In the genomic region with DNA sequence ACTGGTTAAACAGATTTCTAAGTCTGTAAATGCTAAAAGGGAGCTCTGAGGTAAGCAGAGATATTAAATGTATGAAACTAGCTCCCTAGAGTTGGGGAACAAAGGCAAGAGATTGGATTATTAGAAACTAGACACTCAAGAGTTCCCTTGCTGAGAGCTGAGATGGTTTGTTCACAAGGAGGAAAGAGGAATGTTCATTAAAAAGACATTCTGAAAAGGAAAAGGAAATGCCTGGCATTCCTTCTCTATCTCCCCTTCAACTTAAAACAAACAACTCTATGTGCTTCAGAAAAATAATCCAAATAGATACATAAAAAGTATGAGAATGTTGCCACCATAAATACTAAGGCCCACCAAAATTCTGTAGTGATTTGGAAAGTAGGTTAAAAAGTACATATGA, we compare ENCODE assay signal across 13 cellular contexts.
A peak's percentile ranks its signal among the peaks of the same experiment; 100 is the strongest.
DNase-seq lines count a peak whose midpoint lies in the region; ATAC-seq and TF ChIP-seq lines count a peak whose summit lies in the region.
"Had no signal": no experiment of that assay in that cellular context is flagged by ENCODE, and none has a peak within 500 bp of the region (broad histone marks: within the 10 kb centered on the region; RNA-seq: fewer than 3 reads in every experiment).

No MANE protein-coding gene starts in this region.

- no peak overlapping the region for H2AK5ac ChIP-seq in neuronal stem cell (ENCODE audit: low read depth, low read length)

- H2BK15ac ChIP-seq in neuronal stem cell (ENCODE audit: low read length), result no peak overlapping the region

- H3K4me3 ChIP-seq in PC-3 (ENCODE audit: low read length) (no peak overlapping the region), fibroblast of lung (replicated peaks in 1 of 4; ENCODE audit: control extremely low read depth in 1 of 4, insufficient read depth in 1 of 4, low read depth in 3 of 4, low read length in 4 of 4) (no peak overlapping the region), neuronal stem cell (ENCODE audit: low read length in 2 of 2) (no peak overlapping the region), body of pancreas (no peak overlapping the region)

- no peaks in the 10 kb centered on the region for H3K9me2 ChIP-seq in PC-3 (replicated peaks; ENCODE audit: low read length)

- H3K23ac ChIP-seq in neuronal stem cell (ENCODE audit: low read depth, low read length, poor library complexity), result no peak overlapping the region

- peak; percentile 53 for ATAC-seq in PC-3
- ATAC-seq in body of pancreas, result no peak
- ATAC-seq in GM21526 (IDR thresholded peaks at IDR 0.05; ENCODE audit: low FRiP score, unreplicated experiment), result no peak
- ATAC-seq in HG03280 (IDR thresholded peaks at IDR 0.05; ENCODE audit: unreplicated experiment), result no peak

- no peak overlapping the region for H3K18ac ChIP-seq in neuronal stem cell (ENCODE audit: low read length)

- H3K36me3 ChIP-seq in PC-3 (ENCODE audit: low read depth, low read length) (no peaks in the 10 kb centered on the region), fibroblast of lung (ENCODE audit: control insufficient read depth, insufficient read depth, low read length) (no peaks in the 10 kb centered on the region), neuronal stem cell (replicated peaks in 1 of 2; ENCODE audit: control insufficient read depth in 2 of 2, insufficient read depth in 2 of 2, low read length in 2 of 2) (no peaks in the 10 kb centered on the region), body of pancreas (replicated peaks in 1 of 2; ENCODE audit: insufficient read depth in 1 of 2, low read depth in 2 of 2) (no peaks in the 10 kb centered on the region)

- H2BK12ac ChIP-seq in neuronal stem cell (ENCODE audit: low read length), result no peak overlapping the region

- no peak overlapping the region for H3K4ac ChIP-seq in neuronal stem cell (ENCODE audit: low read length)

- intact Hi-C loops in PC-3 (cut with micrococcal nuclease), result no loop called here
- intact Hi-C loops in body of pancreas (cut with DNase I), result loop anchor here (10.0 kb wide), 1 partner anchor 86 kb away; no protein-coding TSS in a partner anchor

- no peaks in the 10 kb centered on the region for H3K79me2 ChIP-seq in PC-3 (ENCODE audit: low read length)
- H3K79me2 ChIP-seq in fibroblast of lung (ENCODE audit: control insufficient read depth, insufficient read depth, low read length), result no peaks in the 10 kb centered on the region

- H2AFZ ChIP-seq in PC-3 (ENCODE audit: low read length) (no peak overlapping the region), fibroblast of lung (ENCODE audit: low read length) (no peak overlapping the region), neuronal stem cell (ENCODE audit: low read length) (peak overlapping the region; percentile 82)

- CTCF ChIA-PET in PC-3 (lab: Charles Lee), result interaction anchor here (0.7 kb wide), 1 partner anchor 472 kb away, joined by 9 read pairs; no protein-coding TSS in a partner anchor

- DNase-seq in COLO829 (ENCODE audit: low spot score) (peak; percentile 69), PC-3 (peak; percentile 32), fibroblast of lung (ENCODE audit: low read depth in 2 of 2) (peak; percentile 59 to 87), neuronal stem cell (ENCODE audit: low spot score) (no peak), body of pancreas (no peak), T-helper 9 cell (no peak)
- DNase-seq: CD4-positive, alpha-beta T cell; central memory CD4-positive, alpha-beta T cell; head of caudate nucleus; NCI-H1048; nucleus accumbens had no signal

- POLR2A ChIA-PET in PC-3 (lab: Charles Lee; ENCODE audit: unreplicated experiment), result interaction anchor here (0.6 kb wide), 1 partner anchor 101 kb away, joined by 3 read pairs; no protein-coding TSS in a partner anchor

- no peak overlapping the region for H4K8ac ChIP-seq in neuronal stem cell (ENCODE audit: low read depth, low read length)

- no peak overlapping the region for H2BK120ac ChIP-seq in neuronal stem cell (ENCODE audit: low read depth, low read length)

- H3K4me1 ChIP-seq in PC-3 (ENCODE audit: insufficient read depth, low read length) (peaks cover 13% of the 10 kb centered on the region), fibroblast of lung (ENCODE audit: control insufficient read depth, extremely low read depth, insufficient read depth, low read length) (peaks cover 15% of the 10 kb centered on the region), neuronal stem cell (ENCODE audit: control insufficient read depth in 2 of 2, insufficient read depth in 1 of 2, low read depth in 1 of 2, low read length in 2 of 2) (peaks cover 14 to 22% of the 10 kb centered on the region in 2 donors), body of pancreas (no peaks in the 10 kb centered on the region)

- H3K79me1 ChIP-seq in neuronal stem cell (ENCODE audit: low read depth, low read length), result no peaks in the 10 kb centered on the region

- H3K9me3 ChIP-seq in PC-3 (ENCODE audit: low read length) (no peaks in the 10 kb centered on the region), fibroblast of lung (ENCODE audit: control insufficient read depth, insufficient read depth, low read depth, low read length) (no peaks in the 10 kb centered on the region), neuronal stem cell (replicated peaks in 1 of 2; ENCODE audit: control insufficient read depth in 2 of 2, insufficient read depth in 1 of 2, low read depth in 1 of 2, low read length in 2 of 2) (no peaks in the 10 kb centered on the region), body of pancreas (no peaks in the 10 kb centered on the region)

- no peak for TF ChIP-seq POLR2A in body of pancreas (IDR thresholded peaks at IDR 0.05)

- no peak overlapping the region for H3K9ac ChIP-seq in PC-3 (ENCODE audit: low read length)
- no peak overlapping the region for H3K9ac ChIP-seq in fibroblast of lung (ENCODE audit: insufficient read depth, low read length)
- H3K9ac ChIP-seq in neuronal stem cell (ENCODE audit: low read depth, low read length, poor library complexity), result no peak overlapping the region

- no peaks in the 10 kb centered on the region for H3F3A ChIP-seq in PC-3 (ENCODE audit: low read length, unreplicated experiment)

- no peak overlapping the region for H3K14ac ChIP-seq in neuronal stem cell (ENCODE audit: low read length)

- BruUV-seq in PC-3 (replicated peaks; lab: Mats Ljungman, UMichigan), result no TSS peak

- no peaks in the 10 kb centered on the region for H4K20me1 ChIP-seq in PC-3 (ENCODE audit: low read length)
- no peaks in the 10 kb centered on the region for H4K20me1 ChIP-seq in fibroblast of lung (ENCODE audit: control insufficient read depth, extremely low read depth, insufficient read depth, low read length)

- no peak overlapping the region for H2BK5ac ChIP-seq in neuronal stem cell (ENCODE audit: low read length)

- H3K27ac ChIP-seq in PC-3 (ENCODE audit: low read length) (0 out of 2 replicates have a peak overlapping the region, but pooled peaks have one; percentile 9), fibroblast of lung (ENCODE audit: insufficient read depth, low read length) (peak overlapping the region; percentile 69), neuronal stem cell (replicated peaks; ENCODE audit: low read length) (peak overlapping the region; percentile 32), body of pancreas (no peak overlapping the region)

- H3K4me2 ChIP-seq in PC-3 (ENCODE audit: low read length), result peak overlapping the region; percentile 14; the same call in 1 of the 2 replicates
- peak overlapping the region; percentile 18 for H3K4me2 ChIP-seq in fibroblast of lung (ENCODE audit: extremely low read depth, insufficient read depth, low read length)
- H3K4me2 ChIP-seq in neuronal stem cell (ENCODE audit: insufficient read depth, low read length, poor library complexity, severe bottlenecking), result no peak overlapping the region

- TF ChIP-seq CTCF in PC-3 (conservative IDR thresholded peaks at IDR 0.05; ENCODE audit: low read depth, low read length), result no peak
- no peak for TF ChIP-seq CTCF in fibroblast of lung (conservative IDR thresholded peaks at IDR 0.05 in 1 of 2, IDR thresholded peaks at IDR 0.05 in 1 of 2; ENCODE audit: low read depth in 1 of 2, low read length in 2 of 2)
- no peak for TF ChIP-seq CTCF in body of pancreas (IDR thresholded peaks at IDR 0.05)

- H3K27me3 ChIP-seq in PC-3 (ENCODE audit: low read length) (no peaks in the 10 kb centered on the region), fibroblast of lung (ENCODE audit: control insufficient read depth, insufficient read depth, low read length) (no peaks in the 10 kb centered on the region), neuronal stem cell (ENCODE audit: control insufficient read depth in 3 of 3, insufficient read depth in 3 of 3, low read depth in 1 of 3, low read length in 3 of 3) (no peaks in the 10 kb centered on the region), body of pancreas (no peaks in the 10 kb centered on the region)

- H4K91ac ChIP-seq in neuronal stem cell (ENCODE audit: low read depth, low read length, poor library complexity), result no peak overlapping the region

Comparison
In these comparisons a context has a peak if more than half of its experiments do, and no peak if none do; other contexts are left out.
1. DNase-seq: peak in COLO829 (single experiment), PC-3 (single experiment) and fibroblast of lung (2 of 2); none in neuronal stem cell (single experiment), body of pancreas (0 of 4) and T-helper 9 cell (single experiment).
2. H3K27ac ChIP-seq: peak in PC-3 (single experiment), fibroblast of lung (single experiment) and neuronal stem cell (single experiment); none in body of pancreas (0 of 4).